In genomic region chr17:11779906-11780305, GRCh38 we compare ENCODE assay signal across 20 cellular contexts.
"Had no signal": no experiment of that assay in that cellular context is flagged by ENCODE, and none has a peak within 500 bp of the region (broad histone marks: within the 10 kb centered on the region; RNA-seq: fewer than 3 reads in every experiment).

No MANE protein-coding gene starts in this region.

- H3K9me3 ChIP-seq: colonic mucosa, left ventricle myocardium inferior, lower lobe of right lung, pancreas, tibial artery, upper lobe of left lung, uterus had no signal

- FAIRE-seq: frontal cortex, pancreas had no signal

- ATAC-seq: heart right ventricle; lower lobe of right lung; natural killer cell treated with Interleukin-12 subunit alpha and Interleukin-12 subunit beta and Interleukin-15 and Interleukin-18, amount 100 ng/mL, for 72 hours; pancreas; right cardiac atrium; stimulated activated effector memory CD8-positive, alpha-beta T cell treated with anti-CD3 and anti-CD28 coated beads, Interleukin-12 subunit alpha, Interleukin-12 subunit beta, amount 100 ng/mL, for 72 hours; stimulated activated naive CD8-positive, alpha-beta T cell treated with anti-CD3 and anti-CD28 coated beads, Interleukin-15, Interleukin-2, amounts not matched to agents 100 U/mL and 50 U/mL, for 24 hours had no signal

- H3K4me1 ChIP-seq: colonic mucosa, left ventricle myocardium inferior, lower lobe of right lung, pancreas, tibial artery, upper lobe of left lung, uterus had no signal

- H3K36me3 ChIP-seq: colonic mucosa, heart right ventricle, left ventricle myocardium inferior, lower lobe of right lung, pancreas, tibial artery, upper lobe of left lung, uterus had no signal

- H3K27ac ChIP-seq: colonic mucosa, heart right ventricle, left ventricle myocardium inferior, lower lobe of right lung, pancreas, tibial artery, upper lobe of left lung, uterus had no signal

- H3K27me3 ChIP-seq: colonic mucosa, heart right ventricle, pancreas, tibial artery, upper lobe of left lung, uterus had no signal

- DNase-seq: colonic mucosa; dermis blood vessel endothelial cell; heart right ventricle; islet precursor cell; left ventricle myocardium inferior; lower lobe of right lung; mesenchymal stem cell; midbrain; occipital lobe; pancreas; right cardiac atrium; stimulated activated CD4-positive, alpha-beta T cell treated with anti-CD3 and anti-CD28 coated beads, Interleukin-4, amount 100 ng/mL, for 1 hour; stimulated activated CD8-positive, alpha-beta memory T cell treated with anti-CD3 and anti-CD28 coated beads, Interleukin-4, amount 100 ng/mL, for 48 hours; stimulated activated naive CD8-positive, alpha-beta T cell treated with anti-CD3 and anti-CD28 coated beads, Interleukin-15, Interleukin-2, amounts not matched to agents 100 U/mL and 50 U/mL, for 24 hours; tibial artery; upper lobe of left lung; uterus had no signal

- H3K4me3 ChIP-seq: colonic mucosa, heart right ventricle, left ventricle myocardium inferior, lower lobe of right lung, pancreas, tibial artery, upper lobe of left lung, uterus had no signal
